Comparison of ENCODE assay signal across 22 cellular contexts in the genomic region with DNA sequence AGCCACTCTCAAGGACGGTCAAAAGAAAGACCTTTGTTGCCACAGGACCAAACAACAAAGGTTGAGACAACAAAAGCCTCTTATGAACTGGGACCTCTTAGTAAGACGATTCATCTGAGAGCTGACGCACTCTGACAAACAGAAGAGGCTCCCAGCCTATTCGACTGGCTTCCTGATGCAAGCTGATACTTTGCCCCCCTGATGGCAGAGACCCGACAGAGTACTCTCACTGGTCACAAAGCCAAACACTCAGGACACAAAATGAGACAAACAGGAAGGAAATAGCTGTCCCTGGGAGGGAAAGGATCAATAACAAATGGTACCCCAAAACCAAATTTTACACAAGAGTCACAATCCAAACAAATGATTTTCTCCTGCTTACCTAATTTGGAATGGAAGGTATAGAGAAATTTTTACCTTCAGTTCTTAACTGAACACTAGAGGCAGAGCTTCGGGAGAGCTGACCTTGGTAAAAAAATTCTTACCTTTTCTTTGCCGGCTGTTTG.
DNase-seq lines count a peak whose midpoint lies in the region; ATAC-seq, FAIRE-seq and TF ChIP-seq lines count a peak whose summit lies in the region.
"Had no signal": no experiment of that assay in that cellular context is flagged by ENCODE, and none has a peak within 500 bp of the region (broad histone marks: within the 10 kb centered on the region; RNA-seq: fewer than 3 reads in every experiment).

No MANE protein-coding gene starts in this region.

- no peaks in the 10 kb centered on the region for H4K20me1 ChIP-seq in endothelial cell of umbilical vein (replicated peaks; ENCODE audit: control insufficient read depth, extremely low read depth, insufficient read depth, low read length)
- no peaks in the 10 kb centered on the region for H4K20me1 ChIP-seq in neural progenitor cell (ENCODE audit: low read depth)

- H3F3A ChIP-seq in neural progenitor cell (ENCODE audit: low read depth), result peaks cover 10% of the 10 kb centered on the region

- H3K4me1 Mint-ChIP-seq in neural progenitor cell, result peaks cover 13% of the 10 kb centered on the region
- H3K4me1 Mint-ChIP-seq: activated CD8-positive, alpha-beta memory T cell treated with anti-CD3 and anti-CD28 coated beads, Interleukin-2, amount 10 ng/mL, durations not matched to agents 7 days and 5 days; activated naive CD8-positive, alpha-beta T cell treated with anti-CD3 and anti-CD28 coated beads for 36 hours had no signal

- peak overlapping the region; percentile 47 for H2AFZ ChIP-seq in endothelial cell of umbilical vein (ENCODE audit: low read depth, low read length)
- H2AFZ ChIP-seq in neural progenitor cell (replicated peaks), result no peak overlapping the region
- H2AFZ ChIP-seq: GM23248 had no signal

- peaks cover 2% of the 10 kb centered on the region for H3K9me3 Mint-ChIP-seq in neural progenitor cell
- H3K9me3 Mint-ChIP-seq: activated naive CD8-positive, alpha-beta T cell treated with anti-CD3 and anti-CD28 coated beads for 36 hours; immature natural killer cell had no signal

- H3K4me1 ChIP-seq in endothelial cell of umbilical vein (ENCODE audit: control insufficient read depth, extremely low read depth, insufficient read depth, low read length), result peaks cover 6% of the 10 kb centered on the region
- H3K4me1 ChIP-seq in neural progenitor cell, result peaks cover 11% of the 10 kb centered on the region
- no peaks in the 10 kb centered on the region for H3K4me1 ChIP-seq in esophagus squamous epithelium
- H3K4me1 ChIP-seq: lower lobe of right lung, right atrium auricular region had no signal

- no peak for TF ChIP-seq CTCF in endothelial cell of umbilical vein (IDR thresholded peaks at IDR 0.05; ENCODE audit: extremely low read depth in 1 of 2, insufficient read depth in 1 of 2, low read depth in 1 of 2, low read length in 2 of 2)
- TF ChIP-seq CTCF in neural progenitor cell (IDR thresholded peaks at IDR 0.05), result no peak
- no peak for TF ChIP-seq CTCF in esophagus squamous epithelium (IDR thresholded peaks at IDR 0.05)

- CTCF ChIA-PET in endothelial cell of umbilical vein (lab: Charles Lee), result interaction anchor here (0.9 kb wide), 1 partner anchor 135 kb away, joined by 3 read pairs; no protein-coding TSS in a partner anchor

- intact Hi-C loops in endothelial cell of umbilical vein (cut with micrococcal nuclease), result no loop called here
- intact Hi-C loops in esophagus squamous epithelium (cut with DNase I), result no loop called here

- H3K4me2 ChIP-seq in endothelial cell of umbilical vein (ENCODE audit: insufficient read depth, low read length) (no peak overlapping the region), neural progenitor cell (peak overlapping the region; percentile 37)

- FAIRE-seq in endothelial cell of umbilical vein (lab: Jason Lieb, UNC), result no peak
- FAIRE-seq: GM19239, TTC549 had no signal

- no peaks in the 10 kb centered on the region for H3K36me3 Mint-ChIP-seq in neural progenitor cell
- H3K36me3 Mint-ChIP-seq: activated CD8-positive, alpha-beta memory T cell treated with anti-CD3 and anti-CD28 coated beads, Interleukin-2, amount 10 ng/mL, durations not matched to agents 7 days and 5 days; activated naive CD8-positive, alpha-beta T cell treated with anti-CD3 and anti-CD28 coated beads for 36 hours had no signal

- H3K4me3 ChIP-seq in endothelial cell of umbilical vein (replicated peaks in 1 of 3; ENCODE audit: insufficient read depth in 1 of 3, low read depth in 1 of 3, low read length in 3 of 3) (no peak overlapping the region), neural progenitor cell (no peak overlapping the region), esophagus squamous epithelium (no peak overlapping the region)
- H3K4me3 ChIP-seq: GM23248, lower lobe of right lung, right atrium auricular region had no signal

- H3K36me3 ChIP-seq in endothelial cell of umbilical vein (ENCODE audit: control insufficient read depth in 2 of 2, extremely low read depth in 1 of 2, insufficient read depth in 2 of 2, low read length in 2 of 2), result no peaks in the 10 kb centered on the region
- peaks cover 3% of the 10 kb centered on the region for H3K36me3 ChIP-seq in neural progenitor cell
- H3K36me3 ChIP-seq in esophagus squamous epithelium, result no peaks in the 10 kb centered on the region
- H3K36me3 ChIP-seq: lower lobe of right lung, right atrium auricular region had no signal

- H3K9me3 ChIP-seq in endothelial cell of umbilical vein (replicated peaks; ENCODE audit: control insufficient read depth, insufficient read depth, low read length) (no peaks in the 10 kb centered on the region), neural progenitor cell (ENCODE audit: low read depth) (no peaks in the 10 kb centered on the region), esophagus squamous epithelium (no peaks in the 10 kb centered on the region)
- H3K9me3 ChIP-seq: lower lobe of right lung, right atrium auricular region had no signal

- POLR2A ChIA-PET in endothelial cell of umbilical vein (lab: Charles Lee), result no interaction called here

- peak; percentile 12 for DNase-seq in NCI-H2107 (lab: John Stamatoyannopoulos, UW)
- no peak for DNase-seq in NCI-H2107 treated with DMSO at 0.1 percent for 48 hours (lab: John Stamatoyannopoulos, UW; ENCODE audit: unreplicated experiment)
- peak; percentile 28 for DNase-seq in NCI-H510A (lab: John Stamatoyannopoulos, UW)
- no peak for DNase-seq in endothelial cell of umbilical vein (ENCODE audit: low read depth, low spot score)
- DNase-seq in neural progenitor cell (ENCODE audit: low spot score), result peak; percentile 85
- DNase-seq in ACHN, result no peak
- DNase-seq in esophagus squamous epithelium (lab: John Stamatoyannopoulos, UW), result no peak
- DNase-seq: activated CD4-positive, alpha-beta T cell treated with anti-CD3 and anti-CD28 coated beads for 4 hours; activated CD8-positive, alpha-beta memory T cell treated with anti-CD3 and anti-CD28 coated beads, Interleukin-2, amount 10 ng/mL, durations not matched to agents 7 days and 5 days; activated naive CD8-positive, alpha-beta T cell treated with anti-CD3 and anti-CD28 coated beads for 36 hours; GM23248; head of caudate nucleus; immature natural killer cell; KBM-7; lower lobe of right lung; NCI-H187 treated with DMSO at 0.1 percent for 48 hours; NCI-H526 had no signal

- dilution Hi-C loops in endothelial cell of umbilical vein (cut with MboI; ENCODE audit: extremely low pct_ligation_motif_present, low sequenced_read_pairs), result no loop called here

- TF ChIP-seq POLR2A in endothelial cell of umbilical vein (IDR thresholded peaks at IDR 0.05; ENCODE audit: low read depth, low read length) (no peak), esophagus squamous epithelium (IDR thresholded peaks at IDR 0.05) (no peak)

- no peak for ATAC-seq in HG02973 (IDR thresholded peaks at IDR 0.05; ENCODE audit: unreplicated experiment)
- ATAC-seq: activated CD8-positive, alpha-beta memory T cell treated with anti-CD3 and anti-CD28 coated beads, Interleukin-2, amount 10 ng/mL, durations not matched to agents 7 days and 5 days; lower lobe of right lung had no signal

- H3K79me2 ChIP-seq in endothelial cell of umbilical vein (ENCODE audit: control insufficient read depth, insufficient read depth, low read length), result no peaks in the 10 kb centered on the region
- H3K79me2 ChIP-seq in neural progenitor cell (ENCODE audit: low read depth), result no peaks in the 10 kb centered on the region

- no peaks in the 10 kb centered on the region for H3K27me3 ChIP-seq in endothelial cell of umbilical vein (ENCODE audit: control insufficient read depth in 2 of 2, insufficient read depth in 2 of 2, low read length in 2 of 2)
- no peaks in the 10 kb centered on the region for H3K27me3 ChIP-seq in neural progenitor cell
- H3K27me3 ChIP-seq in esophagus squamous epithelium, result no peaks in the 10 kb centered on the region
- H3K27me3 ChIP-seq: right atrium auricular region had no signal

- in situ Hi-C loops in ACHN (cut with HindIII; ENCODE audit: low pct_ligation_motif_present, low pct_unique_long_range_greater_than_20kb, low sequenced_read_pairs), result no loop called here

- H3K4me3 Mint-ChIP-seq in neural progenitor cell, result no peak overlapping the region
- H3K4me3 Mint-ChIP-seq: activated CD8-positive, alpha-beta memory T cell treated with anti-CD3 and anti-CD28 coated beads, Interleukin-2, amount 10 ng/mL, durations not matched to agents 7 days and 5 days; activated naive CD8-positive, alpha-beta T cell treated with anti-CD3 and anti-CD28 coated beads for 36 hours; immature natural killer cell had no signal

- H3K9ac ChIP-seq in endothelial cell of umbilical vein (replicated peaks; ENCODE audit: extremely low read depth, insufficient read depth, low read length), result no peak overlapping the region
- H3K9ac ChIP-seq in neural progenitor cell, result no peak overlapping the region
- H3K9ac ChIP-seq: GM23248 had no signal

- 62 to 64% methylated on average over 7 of the region's 7 CpGs for WGBS in esophagus squamous epithelium, 2 donors

- H3K9me1 ChIP-seq in endothelial cell of umbilical vein (replicated peaks; ENCODE audit: control insufficient read depth, extremely low read depth, insufficient read depth, low read length), result no peaks in the 10 kb centered on the region

- peaks cover 7% of the 10 kb centered on the region for H3K27me3 Mint-ChIP-seq in neural progenitor cell (ENCODE audit: insufficient read depth, low read depth)
- H3K27me3 Mint-ChIP-seq: activated CD8-positive, alpha-beta memory T cell treated with anti-CD3 and anti-CD28 coated beads, Interleukin-2, amount 10 ng/mL, durations not matched to agents 7 days and 5 days; activated naive CD8-positive, alpha-beta T cell treated with anti-CD3 and anti-CD28 coated beads for 36 hours had no signal

- no TSS peak for BruUV-seq in endothelial cell of umbilical vein (replicated peaks; lab: Mats Ljungman, UMichigan)

- H3K27ac Mint-ChIP-seq in neural progenitor cell, result no peak overlapping the region
- H3K27ac Mint-ChIP-seq: activated CD8-positive, alpha-beta memory T cell treated with anti-CD3 and anti-CD28 coated beads, Interleukin-2, amount 10 ng/mL, durations not matched to agents 7 days and 5 days; activated naive CD8-positive, alpha-beta T cell treated with anti-CD3 and anti-CD28 coated beads for 36 hours had no signal

- H3K27ac ChIP-seq in endothelial cell of umbilical vein (ENCODE audit: insufficient read depth, low read depth, low read length) (no peak overlapping the region), neural progenitor cell (no peak overlapping the region), esophagus squamous epithelium (peak overlapping the region in 2 of 4 donors; percentile 32 to 40)
- H3K27ac ChIP-seq: C4-2B, GM23248, lower lobe of right lung, right atrium auricular region had no signal

TF ChIP-seq in endothelial cell of umbilical vein, 7 proteins besides CTCF, POLR2A, EP300 and RAD21 (continues in another document):
- TF ChIP-seq FOS (IDR thresholded peaks at IDR 0.05; ENCODE audit: borderline replicate concordance, insufficient read depth, low read length) (no peak), MYC (IDR thresholded peaks at IDR 0.05; ENCODE audit: low read depth, low read length) (no peak), POLR2AphosphoS5 (IDR thresholded peaks at IDR 0.05; ENCODE audit: insufficient read depth, low read depth, low read length) (no peak), JUN (IDR thresholded peaks at IDR 0.05; ENCODE audit: borderline replicate concordance, insufficient read depth, insufficient read length, low read depth) (no peak), GATA2 (IDR thresholded peaks at IDR 0.05; ENCODE audit: insufficient read depth, insufficient read length, low read depth, low read length) (no peak)

Comparison
In these comparisons a context has a peak if more than half of its experiments do, and no peak if none do; other contexts are left out.
1. DNase-seq: peak in NCI-H2107 (single experiment), NCI-H510A (single experiment) and neural progenitor cell (single experiment); none in NCI-H2107 treated with DMSO at 0.1 percent for 48 hours (single experiment), endothelial cell of umbilical vein (single experiment), ACHN (single experiment) and esophagus squamous epithelium (single experiment).